ENCODE assay signal across 8 cellular contexts in the genomic region with DNA sequence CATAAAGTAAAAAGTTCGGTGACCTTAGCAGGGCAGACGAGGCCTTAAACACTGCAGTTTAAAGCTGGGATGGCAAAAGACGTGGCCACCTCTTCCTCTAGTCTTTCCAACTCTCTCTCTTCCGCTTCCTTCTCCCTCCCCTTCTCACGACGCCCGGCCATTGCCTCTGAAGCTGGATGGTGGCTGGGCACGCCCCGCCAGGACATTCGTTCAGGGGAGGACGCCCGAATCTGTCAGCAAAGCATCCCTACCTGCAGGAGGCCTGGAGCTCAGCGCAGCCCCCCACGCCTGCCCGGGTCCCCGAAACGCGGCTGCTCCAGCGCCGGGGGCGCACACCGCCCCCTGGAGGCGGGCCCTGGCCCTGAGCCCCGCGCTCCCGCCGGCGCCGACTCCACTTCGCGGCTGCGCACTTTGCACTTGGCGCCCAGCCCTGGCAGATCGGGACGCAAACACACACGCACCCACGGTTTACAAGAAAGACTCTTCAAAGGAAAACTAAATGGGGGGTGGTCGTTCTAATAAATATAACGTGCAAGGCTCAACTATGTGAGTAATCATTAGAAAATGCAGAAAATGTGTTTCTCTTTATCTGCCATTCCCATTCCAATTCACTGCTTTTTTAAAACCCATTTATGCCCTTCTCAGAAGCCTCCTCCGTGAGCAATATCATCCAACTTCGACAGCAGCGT. TPM values are rescaled to one million over a fixed set of nuclear protein-coding genes. Genes with fewer than 3 reads are reported as not detected.
DNase-seq lines count a peak whose midpoint lies in the region; ATAC-seq, FAIRE-seq and TF ChIP-seq lines count a peak whose summit lies in the region.

No MANE protein-coding gene starts in this region.

- intact Hi-C loops in HepG2 (cut with micrococcal nuclease; ENCODE audit: unreplicated experiment) = no loop called here

- POLR2A ChIA-PET in HepG2 (lab: Yijun Ruan, JAX) = no interaction called here

- H3K4me1 ChIP-seq in HepG2 (ENCODE audit: insufficient read depth, low read length) = no peaks in the 10 kb centered on the region

- no peak overlapping the region for H3K4me3 ChIP-seq in HepG2 (replicated peaks in 1 of 3; ENCODE audit: insufficient read depth in 1 of 3, low read depth in 2 of 3, low read length in 3 of 3)

- TF ChIP-seq POLR2A in HepG2 (IDR thresholded peaks at IDR 0.05; ENCODE audit: insufficient read depth in 1 of 2, low read depth in 2 of 2, low read length in 2 of 2) = no peak

- CTCF ChIA-PET in HepG2 (lab: Yijun Ruan, JAX; ENCODE audit: low intra/inter-chr PET ratio, low total read pairs) = no interaction called here

- H4K20me1 ChIP-seq in HepG2 (ENCODE audit: insufficient read depth, low read length) = no peaks in the 10 kb centered on the region

- no peak for TF ChIP-seq RAD21 in HepG2 (CRISPR knock-in tag; IDR thresholded peaks at IDR 0.05)

- H3K9me3 ChIP-seq in HepG2 (ENCODE audit: low read length) = no peaks in the 10 kb centered on the region

- peaks cover 2 to 17% of the 10 kb centered on the region in 2 experiments; a peak in 2 of 5 replicates for H3K27me3 ChIP-seq in HepG2 (ENCODE audit: control insufficient read depth in 1 of 2, insufficient read depth in 2 of 2, low read length in 2 of 2)

- in situ Hi-C loops in Caki2 (cut with HindIII; ENCODE audit: low pct_unique_long_range_greater_than_20kb, low sequenced_read_pairs) = no loop called here
- in situ Hi-C loops in HepG2 (cut with HindIII; ENCODE audit: extremely low pct_ligation_motif_present, low pct_unique_long_range_greater_than_20kb) = no loop called here

- no peaks in the 10 kb centered on the region for H3K36me3 ChIP-seq in HepG2 (replicated peaks in 1 of 2; ENCODE audit: control insufficient read depth in 1 of 2, insufficient read depth in 2 of 2, low read length in 2 of 2)

- H3K27ac ChIP-seq in HepG2 (ENCODE audit: extremely low read length, insufficient read depth, low read length) = no peak overlapping the region

- no peak overlapping the region for H3K4me2 ChIP-seq in HepG2 (ENCODE audit: low read depth, low read length)

- no peaks in the 10 kb centered on the region for H3K79me2 ChIP-seq in HepG2 (ENCODE audit: insufficient read depth, low read length)

- no peak overlapping the region for H2AFZ ChIP-seq in HepG2 (ENCODE audit: low read length)

- ATAC-seq in HepG2 (peak; percentile 27; the same call in 1 of the 3 replicates), GM19035 (IDR thresholded peaks at IDR 0.05; ENCODE audit: unreplicated experiment) (no peak)

- H3K9ac ChIP-seq in HepG2 (ENCODE audit: insufficient read depth, low read depth, low read length) = no peak overlapping the region

- peak; percentile 41; the same call in 1 of the 2 replicates for TF ChIP-seq CTCF in HepG2 (CRISPR knock-in tag; IDR thresholded peaks at IDR 0.05)

- TF ChIP-seq EP300 in HepG2 (IDR thresholded peaks at IDR 0.05; ENCODE audit: low read depth in 2 of 2, low read length in 2 of 2) (no peak), HepG2 (CRISPR knock-in tag; IDR thresholded peaks at IDR 0.05; ENCODE audit: borderline replicate concordance) (no peak)

- FAIRE-seq in HepG2 (lab: Jason Lieb, UNC) = no peak

- DNase-seq in Caki2 (ENCODE audit: low read depth) (peak; percentile 56), Kasumi-1 (lab: John Stamatoyannopoulos, UW) (peak; percentile 45 to 67), dermis blood vessel endothelial cell (peak; percentile 59), HepG2 (ENCODE audit: low spot score) (no peak), NCI-H345 (lab: John Stamatoyannopoulos, UW) (no peak)
- DNase-seq in activated CD4-positive, alpha-beta T cell treated with anti-CD3 and anti-CD28 coated beads, Interleukin-2, amount 50 U/mL, for 24 hours (ENCODE audit: low read depth in 1 of 2, low spot score in 1 of 2) = peak; percentile 39 to 62
- DNase-seq in stimulated activated CD4-positive, alpha-beta T cell treated with anti-CD3 and anti-CD28 coated beads, Interleukin-4, amount 100 ng/mL, for 48 hours (ENCODE audit: low read depth in 2 of 2) = peak; percentile 41 to 69

- WGBS in HepG2 (ENCODE audit: low lambda C conversion rate) = 64% methylated on average over 40 of the region's 42 CpGs

- no TSS peak for BruUV-seq in HepG2 (replicated peaks; lab: Mats Ljungman, UMichigan)

TF ChIP-seq in HepG2, 621 proteins besides CTCF, POLR2A, EP300 and RAD21 (continues in another document):
- TF ChIP-seq ZNF687 (CRISPR knock-in tag; IDR thresholded peaks at IDR 0.05) = peak; percentile 16; the same call in 1 of the 2 replicates
- no peak for TF ChIP-seq ZBTB3 (CRISPR knock-in tag; IDR thresholded peaks at IDR 0.05; ENCODE audit: borderline replicate concordance, low read depth)
- no peak for TF ChIP-seq KDM5A (IDR thresholded peaks at IDR 0.05; ENCODE audit: borderline replicate concordance, low read length)
- TF ChIP-seq ETS1 (CRISPR knock-in tag; IDR thresholded peaks at IDR 0.05) = no peak
- TF ChIP-seq FOSL1 (CRISPR knock-in tag; IDR thresholded peaks at IDR 0.05; ENCODE audit: borderline replicate concordance) = no peak
- TF ChIP-seq MYC (CRISPR knock-in tag; IDR thresholded peaks at IDR 0.05; ENCODE audit: borderline replicate concordance) = no peak
- no peak for TF ChIP-seq ZNF776 (CRISPR knock-in tag; IDR thresholded peaks at IDR 0.05)
- TF ChIP-seq ZIK1 (CRISPR knock-in tag; IDR thresholded peaks at IDR 0.05; ENCODE audit: borderline replicate concordance, low read depth) = no peak

RNA-seq across cellular contexts. Expression of gene FOXC1, which starts 54.7 kb away (rescaled TPM):
- 73.5 and 88.4 TPM in 2 replicates for total RNA-seq in Caki2 (2014; rRNA removed; shearing (Covaris generic); ENCODE audit: low replicate concordance)
- total RNA-seq in dermis blood vessel endothelial cell (8.3 and 12.1 TPM in 2 replicates), HepG2 (2016; rRNA removed; fragmentation: Illumina TruSeq; extraction: Trizol) (0.46 and 0.55 TPM in 2 replicates)
- 0.09 TPM in 1 of 2 replicates, not detected in the other for total RNA-seq in HepG2 (2016; cell fraction: cytosol; rRNA removed; fragmentation: Illumina TruSeq; extraction: Trizol; ENCODE audit: low read depth)
- total RNA-seq in HepG2 (2016; cell fraction: insoluble cytoplasmic fraction; rRNA removed; fragmentation: Illumina TruSeq; extraction: Trizol) = 0.42 and 0.50 TPM in 2 replicates
- 0.28 and 0.31 TPM in 2 replicates for total RNA-seq in HepG2 (2016; cell fraction: membrane; rRNA removed; fragmentation: Illumina TruSeq; extraction: Trizol)
- 0.47 and 0.50 TPM in 2 replicates for total RNA-seq in HepG2 (2016; cell fraction: nucleus; rRNA removed; fragmentation: Illumina TruSeq; extraction: Trizol)
- 0.37 and 0.44 TPM in 2 replicates for polyA plus RNA-seq in HepG2 (2011; rRNA removed)
- 0.19 and 0.23 TPM in 2 replicates for polyA plus RNA-seq in HepG2 (2011; cell fraction: cytosol; rRNA removed)
- 0.23 and 0.27 TPM in 2 replicates for polyA plus RNA-seq in HepG2 (2011; cell fraction: nucleus; rRNA removed)
- polyA plus RNA-seq in HepG2 (2012) = 0.30 and 0.53 TPM in 2 replicates
- polyA plus RNA-seq in HepG2 (2016; cell fraction: cytosol; fragmentation: Illumina TruSeq; extraction: Trizol; ENCODE audit: low read depth) = 0.05 and 0.09 TPM in 2 replicates
- polyA plus RNA-seq in HepG2 (2016; cell fraction: insoluble cytoplasmic fraction; fragmentation: Illumina TruSeq; extraction: Trizol; ENCODE audit: low read depth) = 0.89 and 1.2 TPM in 2 replicates
- polyA plus RNA-seq in HepG2 (2016; cell fraction: membrane; fragmentation: Illumina TruSeq; extraction: Trizol; ENCODE audit: low read depth) = 0.26 and 0.35 TPM in 2 replicates
- polyA plus RNA-seq in HepG2 (2016; cell fraction: nucleus; fragmentation: Illumina TruSeq; extraction: Trizol; ENCODE audit: insufficient read depth, low read depth) = 0.72 and 0.95 TPM in 2 replicates
- 0.30 and 18.3 TPM in 2 replicates for polyA minus RNA-seq in HepG2 (2011; rRNA and poly(A)+ RNA removed; ENCODE audit: low replicate concordance)
- 0.30 and 0.97 TPM in 2 replicates for polyA minus RNA-seq in HepG2 (2011; cell fraction: cytosol; rRNA and poly(A)+ RNA removed)
- polyA minus RNA-seq in HepG2 (2011; cell fraction: nucleus; rRNA and poly(A)+ RNA removed) = 0.25 and 0.52 TPM in 2 replicates

Comparison
In these comparisons a context has a peak if more than half of its experiments do, and no peak if none do; other contexts are left out.
1. DNase-seq: peak in Caki2 (single experiment), Kasumi-1 (2 of 2), activated CD4-positive, alpha-beta T cell treated with anti-CD3 and anti-CD28 coated beads, Interleukin-2, amount 50 U/mL, for 24 hours (2 of 2), dermis blood vessel endothelial cell (single experiment) and stimulated activated CD4-positive, alpha-beta T cell treated with anti-CD3 and anti-CD28 coated beads, Interleukin-4, amount 100 ng/mL, for 48 hours (2 of 2); none in HepG2 (single experiment) and NCI-H345 (single experiment).